In genomic region chr18:45590060-45590537, GRCh38 we compare ENCODE assay signal across 17 cellular contexts. TPM values are rescaled to one million over a fixed set of nuclear protein-coding genes. Genes with fewer than 3 reads are reported as not detected.
DNase-seq lines count a peak whose midpoint lies in the region; ATAC-seq and TF ChIP-seq lines count a peak whose summit lies in the region.
"Had no signal": no experiment of that assay in that cellular context is flagged by ENCODE, and none has a peak within 500 bp of the region (broad histone marks: within the 10 kb centered on the region; RNA-seq: fewer than 3 reads in every experiment).

No MANE protein-coding gene starts in this region.

- no peak overlapping the region for H3K27ac Mint-ChIP-seq in CD8-positive, alpha-beta memory T cell
- H3K27ac Mint-ChIP-seq in activated naive CD4-positive, alpha-beta T cell treated with anti-CD3 and anti-CD28 coated beads, Interleukin-2, amount 10 ng/mL, durations not matched to agents 7 days and 5 days: no peak overlapping the region

- ATAC-seq in left cardiac atrium: peak; percentile 38 to 58
- ATAC-seq: HepG2 had no signal

- no peaks in the 10 kb centered on the region for H3K9me3 ChIP-seq in adipocyte (ENCODE audit: control insufficient read depth, low read length)
- H3K9me3 ChIP-seq in sigmoid colon: no peaks in the 10 kb centered on the region
- H3K9me3 ChIP-seq in CD8-positive, alpha-beta memory T cell (ENCODE audit: low read length): no peaks in the 10 kb centered on the region
- H3K9me3 ChIP-seq: BLaER1, colonic mucosa, prostate gland, upper lobe of left lung had no signal

- no peaks in the 10 kb centered on the region for H3K36me3 ChIP-seq in BJ (ENCODE audit: control insufficient read depth, insufficient read depth, low read length)
- no peaks in the 10 kb centered on the region for H3K36me3 ChIP-seq in adipocyte (ENCODE audit: control insufficient read depth, insufficient read depth, low read length, severe bottlenecking)
- no peaks in the 10 kb centered on the region for H3K36me3 ChIP-seq in sigmoid colon
- H3K36me3 ChIP-seq in CD8-positive, alpha-beta memory T cell (ENCODE audit: insufficient read depth, low read length): no peaks in the 10 kb centered on the region
- H3K36me3 ChIP-seq: BLaER1, colonic mucosa, prostate gland, upper lobe of left lung had no signal

- no peak for TF ChIP-seq EP300 in sigmoid colon (IDR thresholded peaks at IDR 0.05)

- H3K27me3 ChIP-seq in BJ (ENCODE audit: control insufficient read depth, insufficient read depth, low read length) (peaks cover 2% of the 10 kb centered on the region; the same call in 1 of the 2 replicates), adipocyte (replicated peaks; ENCODE audit: control insufficient read depth, insufficient read depth, low read length) (no peaks in the 10 kb centered on the region), sigmoid colon (no peaks in the 10 kb centered on the region)
- H3K27me3 ChIP-seq in CD8-positive, alpha-beta memory T cell (ENCODE audit: insufficient read depth, low read length, poor library complexity, severe bottlenecking): no peaks in the 10 kb centered on the region
- H3K27me3 ChIP-seq: BLaER1, colonic mucosa, upper lobe of left lung had no signal

- H3K4me1 ChIP-seq in adipocyte (ENCODE audit: control insufficient read depth, insufficient read depth, low read length) (peaks cover 31% of the 10 kb centered on the region), sigmoid colon (peaks cover 0 to 33% (median 30%) of the 10 kb centered on the region in 4 donors)
- H3K4me1 ChIP-seq in CD8-positive, alpha-beta memory T cell (ENCODE audit: insufficient read depth, low read length): no peaks in the 10 kb centered on the region
- H3K4me1 ChIP-seq: BLaER1, colonic mucosa had no signal

- H3K9me3 Mint-ChIP-seq in CD8-positive, alpha-beta memory T cell: no peaks in the 10 kb centered on the region
- H3K9me3 Mint-ChIP-seq in activated naive CD4-positive, alpha-beta T cell treated with anti-CD3 and anti-CD28 coated beads, Interleukin-2, amount 10 ng/mL, durations not matched to agents 7 days and 5 days: no peaks in the 10 kb centered on the region

- no peak for TF ChIP-seq CTCF in BJ (IDR thresholded peaks at IDR 0.05; ENCODE audit: insufficient read depth, low read depth, low read length)
- no peak for TF ChIP-seq CTCF in sigmoid colon (IDR thresholded peaks at IDR 0.05)

- CTCF ChIA-PET in BJ (lab: Yijun Ruan, JAX): interaction anchor here (0.9 to 2.6 kb wide), 6 partner anchors 9 to 206 kb away, joined by 3 to 11 read pairs (median 3); no protein-coding TSS in a partner anchor
- CTCF ChIA-PET in CD8-positive, alpha-beta memory T cell (lab: Charles Lee): no interaction called here
- CTCF ChIA-PET in activated naive CD4-positive, alpha-beta T cell treated with anti-CD3 and anti-CD28 coated beads, Interleukin-2, amount 10 ng/mL, durations not matched to agents 7 days and 5 days (lab: Charles Lee): no interaction called here

- no peak overlapping the region for H3K4me3 ChIP-seq in BJ (ENCODE audit: low read depth, low read length)
- H3K4me3 ChIP-seq in adipocyte (ENCODE audit: low read length): peak overlapping the region; percentile 28
- H3K4me3 ChIP-seq in sigmoid colon: no peak overlapping the region
- no peak overlapping the region for H3K4me3 ChIP-seq in CD8-positive, alpha-beta memory T cell (ENCODE audit: low read length)
- H3K4me3 ChIP-seq: BLaER1, colonic mucosa, prostate gland, upper lobe of left lung had no signal

- no peaks in the 10 kb centered on the region for H3K4me1 Mint-ChIP-seq in CD8-positive, alpha-beta memory T cell
- no peaks in the 10 kb centered on the region for H3K4me1 Mint-ChIP-seq in activated naive CD4-positive, alpha-beta T cell treated with anti-CD3 and anti-CD28 coated beads, Interleukin-2, amount 10 ng/mL, durations not matched to agents 7 days and 5 days

- POLR2A ChIA-PET in BJ (lab: Charles Lee): no interaction called here
- POLR2A ChIA-PET in CD8-positive, alpha-beta memory T cell (lab: Charles Lee): no interaction called here

- H3K27ac ChIP-seq in sigmoid colon: peak overlapping the region; percentile 46 to 73 (median 66)
- no peak overlapping the region for H3K27ac ChIP-seq in CD8-positive, alpha-beta memory T cell (ENCODE audit: low read depth, low read length)
- H3K27ac ChIP-seq: BLaER1, colonic mucosa had no signal

- no peak overlapping the region for H3K4me3 Mint-ChIP-seq in CD8-positive, alpha-beta memory T cell
- no peak overlapping the region for H3K4me3 Mint-ChIP-seq in activated naive CD4-positive, alpha-beta T cell treated with anti-CD3 and anti-CD28 coated beads, Interleukin-2, amount 10 ng/mL, durations not matched to agents 7 days and 5 days

- TF ChIP-seq POLR2A in sigmoid colon (IDR thresholded peaks at IDR 0.05): no peak

- intact Hi-C loops in left cardiac atrium (cut with DNase I) (no loop called here), sigmoid colon (cut with DNase I) (no loop called here)

- DNase-seq in BJ (ENCODE audit: low read depth) (peak; percentile 26), adipocyte (ENCODE audit: low read depth) (peak; percentile 28), left cardiac atrium (no peak), sigmoid colon (no peak), iPS-NIHi11 (ENCODE audit: low spot score) (no peak)
- no peak for DNase-seq in CD8-positive, alpha-beta memory T cell
- no peak for DNase-seq in activated naive CD4-positive, alpha-beta T cell treated with anti-CD3 and anti-CD28 coated beads, Interleukin-2, amount 10 ng/mL, durations not matched to agents 7 days and 5 days
- DNase-seq in stimulated activated CD4-positive, alpha-beta T cell treated with anti-CD3 and anti-CD28 coated beads, Interleukin-12 subunit alpha, Interleukin-12 subunit beta, amount 100 ng/mL, for 4 hours: no peak
- DNase-seq: activated CD4-positive, alpha-beta T cell treated with anti-CD3 and anti-CD28 coated beads, Interleukin-2, amount 50 U/mL, for 4 hours; activated gamma-delta T cell; colonic mucosa; mammary epithelial cell; NCI-H187; upper lobe of left lung had no signal

- peaks cover 4 to 7% of the 10 kb centered on the region in 2 donors for H3K27me3 Mint-ChIP-seq in CD8-positive, alpha-beta memory T cell
- H3K27me3 Mint-ChIP-seq in activated naive CD4-positive, alpha-beta T cell treated with anti-CD3 and anti-CD28 coated beads, Interleukin-2, amount 10 ng/mL, durations not matched to agents 7 days and 5 days: peaks cover 14% of the 10 kb centered on the region

- no peaks in the 10 kb centered on the region for H3K36me3 Mint-ChIP-seq in CD8-positive, alpha-beta memory T cell
- H3K36me3 Mint-ChIP-seq in activated naive CD4-positive, alpha-beta T cell treated with anti-CD3 and anti-CD28 coated beads, Interleukin-2, amount 10 ng/mL, durations not matched to agents 7 days and 5 days: no peaks in the 10 kb centered on the region

- peak overlapping the region; percentile 83 for H3K9ac ChIP-seq in adipocyte (ENCODE audit: low read length)
- H3K9ac ChIP-seq: BLaER1 had no signal

- 25 to 65% methylated on average over 4 of the region's 4 CpGs for WGBS in sigmoid colon, 2 donors

RNA-seq across cellular contexts. Expression of gene SLC14A2, which starts 25.2 kb away (rescaled TPM):
- polyA plus RNA-seq in BJ (2011; rRNA removed): 0.02 and 0.07 TPM in 2 replicates
- 0.09 TPM in 1 of 2 replicates, not detected in the other for polyA minus RNA-seq in BJ (2011; rRNA and poly(A)+ RNA removed)
- total RNA-seq in left cardiac atrium: under 1 TPM; 0.03 to 0.10 TPM
- total RNA-seq in sigmoid colon: under 1 TPM in 1 of 4 donors, not detected in 3; 0.28 TPM
- under 1 TPM in 1 of 3 donors, not detected in 2; 0.01 TPM for polyA plus RNA-seq in sigmoid colon
- total RNA-seq in CD8-positive, alpha-beta memory T cell: under 1 TPM; 0.11 to 0.13 TPM
- 0.16 TPM for polyA plus RNA-seq in CD8-positive, alpha-beta memory T cell
- total RNA-seq: colonic mucosa, HepG2, mammary epithelial cell had no signal
- polyA plus RNA-seq: HepG2 had no signal

Comparison
In these comparisons a context has a peak if more than half of its experiments do, and no peak if none do; other contexts are left out.
1. DNase-seq: peak in BJ (single experiment) and adipocyte (single experiment); none in left cardiac atrium (single experiment), sigmoid colon (single experiment), iPS-NIHi11 (single experiment), CD8-positive, alpha-beta memory T cell (0 of 5), activated naive CD4-positive, alpha-beta T cell treated with anti-CD3 and anti-CD28 coated beads, Interleukin-2, amount 10 ng/mL, durations not matched to agents 7 days and 5 days (single experiment) and stimulated activated CD4-positive, alpha-beta T cell treated with anti-CD3 and anti-CD28 coated beads, Interleukin-12 subunit alpha, Interleukin-12 subunit beta, amount 100 ng/mL, for 4 hours (single experiment).